Comparison of ENCODE assay signal across 9 cellular contexts in genomic region chr20:51752343-51752951, GRCh38. TPM values are rescaled to one million over a fixed set of nuclear protein-coding genes. Genes with fewer than 3 reads are reported as not detected.
DNase-seq lines count a peak whose midpoint lies in the region; ATAC-seq and TF ChIP-seq lines count a peak whose summit lies in the region.
"Had no signal": no experiment of that assay in that cellular context is flagged by ENCODE, and none has a peak within 500 bp of the region (broad histone marks: within the 10 kb centered on the region; RNA-seq: fewer than 3 reads in every experiment).

No MANE protein-coding gene starts in this region.

- no peaks in the 10 kb centered on the region for H3K9me3 ChIP-seq in lower lobe of right lung
- no peaks in the 10 kb centered on the region for H3K9me3 ChIP-seq in vagina
- no peaks in the 10 kb centered on the region for H3K9me3 ChIP-seq in suprapubic skin
- no peaks in the 10 kb centered on the region for H3K9me3 ChIP-seq in BE2C

- ATAC-seq in lower lobe of right lung, result peak in 1 of 2 donors; percentile 47
- ATAC-seq in HG02870 (IDR thresholded peaks at IDR 0.05; ENCODE audit: unreplicated experiment), result no peak
- ATAC-seq: naive thymus-derived CD4-positive, alpha-beta T cell had no signal

- TF ChIP-seq CTCF in choroid plexus epithelial cell (conservative IDR thresholded peaks at IDR 0.05; ENCODE audit: low read depth, low read length) (no peak), lower lobe of right lung (IDR thresholded peaks at IDR 0.05) (no peak), vagina (IDR thresholded peaks at IDR 0.05) (no peak), suprapubic skin (IDR thresholded peaks at IDR 0.05) (no peak), BE2C (IDR thresholded peaks at IDR 0.05; ENCODE audit: low read depth, low read length) (no peak)

- TF ChIP-seq POLR2A in vagina (IDR thresholded peaks at IDR 0.05) (no peak), suprapubic skin (IDR thresholded peaks at IDR 0.05) (no peak)

- H3K27me3 ChIP-seq in lower lobe of right lung (ENCODE audit: low read depth) (no peaks in the 10 kb centered on the region), vagina (no peaks in the 10 kb centered on the region), suprapubic skin (no peaks in the 10 kb centered on the region), BE2C (no peaks in the 10 kb centered on the region)

- H3K4me3 ChIP-seq in choroid plexus epithelial cell (ENCODE audit: low read depth, low read length), result no peak overlapping the region
- no peak overlapping the region for H3K4me3 ChIP-seq in lower lobe of right lung
- no peak overlapping the region for H3K4me3 ChIP-seq in vagina
- no peak overlapping the region for H3K4me3 ChIP-seq in suprapubic skin
- H3K4me3 ChIP-seq in BE2C (ENCODE audit: low read depth, low read length), result no peak overlapping the region

- intact Hi-C loops in lower lobe of right lung (cut with DNase I) (no loop called here), vagina (cut with DNase I) (no loop called here)

- DNase-seq in SIG-M5 treated with dmso at 0.1 percent for 504 hours (lab: John Stamatoyannopoulos, UW; ENCODE audit: unreplicated experiment) (peak; percentile 57), SIG-M5 (lab: John Stamatoyannopoulos, UW) (no peak), choroid plexus epithelial cell (ENCODE audit: low read depth) (peak; percentile 77), lower lobe of right lung (no peak), vagina (ENCODE audit: extremely low spot score in 2 of 2) (no peak), suprapubic skin (ENCODE audit: low spot score in 2 of 2) (no peak), BE2C (no peak)
- DNase-seq: naive thymus-derived CD4-positive, alpha-beta T cell had no signal

- H3K4me1 ChIP-seq in lower lobe of right lung (peaks cover 16% of the 10 kb centered on the region), vagina (peaks cover 25% of the 10 kb centered on the region), suprapubic skin (peaks cover 25% of the 10 kb centered on the region), BE2C (no peaks in the 10 kb centered on the region)

- 54% methylated on average over 9 of the region's 9 CpGs for WGBS in suprapubic skin

- H3K36me3 ChIP-seq in lower lobe of right lung (no peaks in the 10 kb centered on the region), vagina (no peaks in the 10 kb centered on the region), suprapubic skin (no peaks in the 10 kb centered on the region), BE2C (no peaks in the 10 kb centered on the region)

- no peak for TF ChIP-seq EP300 in suprapubic skin (IDR thresholded peaks at IDR 0.05)

- H3K27ac ChIP-seq in lower lobe of right lung (peak overlapping the region; percentile 9), vagina (peak overlapping the region; percentile 25), suprapubic skin (no peak overlapping the region)

RNA-seq across cellular contexts. Expression of gene ATP9A, which starts 15.7 kb away (rescaled TPM):
- total RNA-seq in lower lobe of right lung, result 23.1 TPM
- 35.8 TPM for total RNA-seq in vagina
- total RNA-seq in suprapubic skin, result 10 to 100 TPM; 14.8 to 23.7 (median 18.7) TPM
- 0.32 TPM for polyA plus RNA-seq in BE2C (2012; ENCODE audit: insufficient read depth, insufficient read length, low read depth)
- polyA plus RNA-seq: naive thymus-derived CD4-positive, alpha-beta T cell had no signal

RNA-seq across cellular contexts. Expression of gene SALL4, which starts 49.9 kb away (rescaled TPM):
- total RNA-seq in lower lobe of right lung, result 0.09 TPM
- not detected for total RNA-seq in vagina
- total RNA-seq in suprapubic skin, result under 1 TPM in 3 of 4 donors, not detected in 1; 0.08 to 0.89 (median 0.59) TPM
- not detected for polyA plus RNA-seq in BE2C (2012; ENCODE audit: insufficient read depth, insufficient read length, low read depth)
- polyA plus RNA-seq: naive thymus-derived CD4-positive, alpha-beta T cell had no signal

Comparison
In these comparisons a context has a peak if more than half of its experiments do, and no peak if none do; other contexts are left out.
1. DNase-seq: peak in SIG-M5 treated with dmso at 0.1 percent for 504 hours (single experiment) and choroid plexus epithelial cell (single experiment); none in SIG-M5 (single experiment), lower lobe of right lung (single experiment), vagina (0 of 2), suprapubic skin (0 of 2) and BE2C (single experiment).